ENCODE assay signal across 8 cellular contexts in genomic region chr11:75350743-75351540, GRCh38. TPM values are rescaled to one million over a fixed set of nuclear protein-coding genes. Genes with fewer than 3 reads are reported as not detected.
DNase-seq lines count a peak whose midpoint lies in the region; ATAC-seq and TF ChIP-seq lines count a peak whose summit lies in the region.

No MANE protein-coding gene starts in this region.

- no peak for TF ChIP-seq CTCF in CD4-positive, alpha-beta T cell (IDR thresholded peaks at IDR 0.05)

- peak overlapping the region; percentile 91 for H3K4me3 Mint-ChIP-seq in CD4-positive, alpha-beta T cell
- H3K4me3 Mint-ChIP-seq in activated CD4-positive, alpha-beta T cell treated with anti-CD3 and anti-CD28 coated beads, Interleukin-2, amount 10 ng/mL, durations not matched to agents 7 days and 5 days, result peak overlapping the region; percentile 68

- H3K9me3 ChIP-seq in CD4-positive, alpha-beta T cell (ENCODE audit: control insufficient read depth, low read length), result no peaks in the 10 kb centered on the region
- H3K9me3 ChIP-seq in mononuclear cell (ENCODE audit: low read depth, low read length), result no peaks in the 10 kb centered on the region

- H3K27ac ChIP-seq in CD4-positive, alpha-beta T cell (ENCODE audit: low read depth, low read length), result peak overlapping the region; percentile 80
- peak overlapping the region; percentile 85 for H3K27ac ChIP-seq in temporal lobe (ENCODE audit: low read depth, low read length)

- peak; percentile 63 for ATAC-seq in CD4-positive, alpha-beta T cell (ENCODE audit: poor library complexity)
- ATAC-seq in HG02642 (IDR thresholded peaks at IDR 0.05; ENCODE audit: poor library complexity, unreplicated experiment), result no peak

- no peaks in the 10 kb centered on the region for H3K27me3 ChIP-seq in CD4-positive, alpha-beta T cell (ENCODE audit: control insufficient read depth, insufficient read depth, low read length)
- no peaks in the 10 kb centered on the region for H3K27me3 ChIP-seq in mononuclear cell (ENCODE audit: insufficient read depth, low read length)

- H3K4me3 ChIP-seq in mononuclear cell (ENCODE audit: low read length), result peak overlapping the region; percentile 62

- H3K9me3 Mint-ChIP-seq in CD4-positive, alpha-beta T cell, result no peaks in the 10 kb centered on the region
- H3K9me3 Mint-ChIP-seq in activated CD4-positive, alpha-beta T cell treated with anti-CD3 and anti-CD28 coated beads, Interleukin-2, amount 10 ng/mL, durations not matched to agents 7 days and 5 days, result no peaks in the 10 kb centered on the region

- POLR2A ChIA-PET in CD4-positive, alpha-beta T cell (lab: Charles Lee), result interaction anchor here (1.0 to 5.8 kb wide), 6 partner anchors 12 to 80 kb away, joined by 3 to 77 read pairs (median 10); no protein-coding TSS in a partner anchor
- POLR2A ChIA-PET in activated CD4-positive, alpha-beta T cell treated with anti-CD3 and anti-CD28 coated beads, Interleukin-2, amount 10 ng/mL, durations not matched to agents 7 days and 5 days (lab: Charles Lee), result interaction anchor here (0.6 kb wide), 1 partner anchor 18 kb away, joined by 10 read pairs; no protein-coding TSS in a partner anchor

- H3K36me3 Mint-ChIP-seq in CD4-positive, alpha-beta T cell (ENCODE audit: low read depth), result peaks cover 14% of the 10 kb centered on the region
- no peaks in the 10 kb centered on the region for H3K36me3 Mint-ChIP-seq in activated CD4-positive, alpha-beta T cell treated with anti-CD3 and anti-CD28 coated beads, Interleukin-2, amount 10 ng/mL, durations not matched to agents 7 days and 5 days (ENCODE audit: low read depth)

- H3K4me1 Mint-ChIP-seq in CD4-positive, alpha-beta T cell (ENCODE audit: low read depth), result peaks cover 71% of the 10 kb centered on the region
- peaks cover 62% of the 10 kb centered on the region for H3K4me1 Mint-ChIP-seq in activated CD4-positive, alpha-beta T cell treated with anti-CD3 and anti-CD28 coated beads, Interleukin-2, amount 10 ng/mL, durations not matched to agents 7 days and 5 days

- CTCF ChIA-PET in CD4-positive, alpha-beta T cell (lab: Charles Lee), result interaction anchor here (1.7 kb wide), 2 partner anchors 11 to 71 kb away, joined by 5 read pairs; no protein-coding TSS in a partner anchor
- CTCF ChIA-PET in activated CD4-positive, alpha-beta T cell treated with anti-CD3 and anti-CD28 coated beads, Interleukin-2, amount 10 ng/mL, durations not matched to agents 7 days and 5 days (lab: Charles Lee), result interaction anchor here (0.5 to 4.4 kb wide), 8 partner anchors 11 to 189 kb away, joined by 3 to 31 read pairs (median 4); no protein-coding TSS in a partner anchor

- DNase-seq in CD4-positive, alpha-beta T cell, result peak in 9 of 10 experiments; percentile 14 to 49 (median 29)
- DNase-seq in KG1 (lab: John Stamatoyannopoulos, UW) (peak; percentile 93), NCI-H1436 treated with DMSO at 0.1 percent for 48 hours (lab: John Stamatoyannopoulos, UW) (no peak)
- peak; percentile 35 for DNase-seq in activated CD4-positive, alpha-beta T cell treated with anti-CD3 and anti-CD28 coated beads, Interleukin-2, amount 10 ng/mL, durations not matched to agents 7 days and 5 days
- DNase-seq in effector CD4-positive, alpha-beta T cell, result peak; percentile 25

- H3K27ac Mint-ChIP-seq in CD4-positive, alpha-beta T cell, result peak overlapping the region; percentile 91
- peak overlapping the region; percentile 87 for H3K27ac Mint-ChIP-seq in activated CD4-positive, alpha-beta T cell treated with anti-CD3 and anti-CD28 coated beads, Interleukin-2, amount 10 ng/mL, durations not matched to agents 7 days and 5 days

- H3K4me1 ChIP-seq in mononuclear cell (ENCODE audit: insufficient read depth, low read length), result peaks cover 69% of the 10 kb centered on the region

- H3K27me3 Mint-ChIP-seq in CD4-positive, alpha-beta T cell, result no peaks in the 10 kb centered on the region
- H3K27me3 Mint-ChIP-seq in activated CD4-positive, alpha-beta T cell treated with anti-CD3 and anti-CD28 coated beads, Interleukin-2, amount 10 ng/mL, durations not matched to agents 7 days and 5 days, result no peaks in the 10 kb centered on the region

- intact Hi-C loops in CD4-positive, alpha-beta T cell (cut with DNase I, micrococcal nuclease), result loop anchor here in 1 of 2 experiments (2.0 kb wide), 1 partner anchor 22 kb away; no protein-coding TSS in a partner anchor

RNA-seq across cellular contexts. Expression of gene ARRB1, which starts 0.5 kb away (rescaled TPM):
- total RNA-seq in CD4-positive, alpha-beta T cell, result 10 to 100 TPM; 26.7 to 27.8 TPM
- 10 to 100 TPM; 24.3 to 29.5 TPM for total RNA-seq in activated CD4-positive, alpha-beta T cell treated with anti-CD3 and anti-CD28 coated beads, Interleukin-2, amount 10 ng/mL, durations not matched to agents 7 days and 5 days
- total RNA-seq in mononuclear cell (48.2 TPM), temporal lobe (49.4 TPM)

RNA-seq across cellular contexts. Expression of gene RPS3, which starts 48.4 kb away (rescaled TPM):
- 1,000 to 10,000 TPM; 4,753 to 4,828 TPM for total RNA-seq in CD4-positive, alpha-beta T cell
- 1,000 to 10,000 TPM; 2,943 to 3,099 TPM for total RNA-seq in activated CD4-positive, alpha-beta T cell treated with anti-CD3 and anti-CD28 coated beads, Interleukin-2, amount 10 ng/mL, durations not matched to agents 7 days and 5 days
- total RNA-seq in mononuclear cell (3,272 TPM), temporal lobe (533 TPM)
